In genomic region chr10:102628451-102628911, GRCh38 we compare ENCODE assay signal across 8 cellular contexts. TPM values are rescaled to one million over a fixed set of nuclear protein-coding genes. Genes with fewer than 3 reads are reported as not detected.
A peak's percentile ranks its signal among the peaks of the same experiment; 100 is the strongest.
DNase-seq lines count a peak whose midpoint lies in the region; ATAC-seq and TF ChIP-seq lines count a peak whose summit lies in the region.

No MANE protein-coding gene starts in this region.

- H3K9me3 ChIP-seq in right atrium auricular region, result no peaks in the 10 kb centered on the region

- ATAC-seq in GM19023 (IDR thresholded peaks at IDR 0.05; ENCODE audit: unreplicated experiment), result no peak
- no peak for ATAC-seq in HG03095 (IDR thresholded peaks at IDR 0.05; ENCODE audit: unreplicated experiment)

- H3K27ac ChIP-seq in right atrium auricular region (peak overlapping the region; percentile 83 to 92), rectal smooth muscle tissue (ENCODE audit: low read depth, low read length) (peak overlapping the region; percentile 90)

- no peak overlapping the region for H3K9ac ChIP-seq in rectal smooth muscle tissue (ENCODE audit: low read length)

- H3K27me3 ChIP-seq in right atrium auricular region, result no peaks in the 10 kb centered on the region
- no peaks in the 10 kb centered on the region for H3K27me3 ChIP-seq in rectal smooth muscle tissue (ENCODE audit: control insufficient read depth, insufficient read depth, low read length)

- H3K36me3 ChIP-seq in right atrium auricular region, result no peaks in the 10 kb centered on the region
- no peaks in the 10 kb centered on the region for H3K36me3 ChIP-seq in rectal smooth muscle tissue (ENCODE audit: control insufficient read depth, insufficient read depth, low read length)

- peak; percentile 62 for DNase-seq in EL
- peak in 53 of 56 donors; percentile 27 to 87 (median 72) for DNase-seq in amygdala (lab: John Stamatoyannopoulos, UW)
- no peak for DNase-seq in right atrium auricular region (ENCODE audit: low spot score)
- DNase-seq in NCI-H526 (lab: John Stamatoyannopoulos, UW), result no peak
- DNase-seq in CD1c-positive myeloid dendritic cell (ENCODE audit: extremely low spot score), result no peak

- TF ChIP-seq CTCF in right atrium auricular region (IDR thresholded peaks at IDR 0.05), result peak in 1 of 2 donors; percentile 33

- H3K4me3 ChIP-seq in right atrium auricular region (no peak overlapping the region), rectal smooth muscle tissue (ENCODE audit: low read length) (no peak overlapping the region)

- H3K4me1 ChIP-seq in right atrium auricular region (peaks cover 0 to 79% of the 10 kb centered on the region in 2 donors), rectal smooth muscle tissue (ENCODE audit: control insufficient read depth, insufficient read depth, low read length) (peaks cover 51% of the 10 kb centered on the region)

RNA-seq across cellular contexts. Expression of gene TRIM8, which starts 15.8 kb away (rescaled TPM):
- 100 to 1,000 TPM; 106 to 125 TPM for total RNA-seq in right atrium auricular region

Comparison
In these comparisons a context has a peak if more than half of its experiments do, and no peak if none do; other contexts are left out.
1. DNase-seq: peak in EL (single experiment) and amygdala (53 of 56); none in right atrium auricular region (single experiment), NCI-H526 (0 of 2) and CD1c-positive myeloid dendritic cell (single experiment).